28 cellular contexts compared by ENCODE assay signal in the genomic region with DNA sequence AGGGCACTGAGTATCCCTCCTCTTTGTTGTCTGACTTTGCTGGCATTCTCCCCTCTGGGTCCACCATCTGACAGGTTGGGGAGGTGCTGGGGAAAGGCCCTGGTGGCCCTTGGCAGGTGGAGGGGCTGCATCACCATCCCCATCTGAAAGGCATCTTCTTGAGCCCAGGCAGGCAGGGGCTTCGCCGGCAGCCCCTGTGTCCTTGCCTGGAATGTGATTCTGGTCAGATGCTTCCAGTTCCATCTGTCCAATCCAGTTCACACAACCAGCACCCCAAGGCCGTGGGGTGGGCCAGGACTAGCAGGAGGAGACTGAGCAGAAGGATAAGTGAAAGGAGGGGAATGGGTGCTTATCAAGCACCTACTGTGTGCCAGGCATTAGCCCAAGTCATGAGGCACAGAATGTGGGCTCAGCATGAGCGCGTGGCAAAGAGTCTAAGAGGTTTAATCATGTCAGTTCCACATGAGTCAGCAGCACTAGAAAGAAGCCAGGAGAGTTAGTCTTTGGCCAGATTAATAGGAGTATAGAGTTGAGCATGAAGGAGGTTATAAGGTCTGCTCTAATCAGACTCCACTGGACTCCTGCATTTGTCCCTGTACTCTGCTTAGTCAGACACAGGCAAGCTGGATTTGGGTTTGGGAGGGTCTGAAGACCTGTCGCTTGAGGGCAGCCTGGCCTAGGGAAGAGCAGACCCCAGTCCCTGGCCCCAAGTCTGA.
"Had no signal": no experiment of that assay in that cellular context is flagged by ENCODE, and none has a peak within 500 bp of the region (broad histone marks: within the 10 kb centered on the region; RNA-seq: fewer than 3 reads in every experiment).

No MANE protein-coding gene starts in this region.

- H3K9me3 Mint-ChIP-seq: activated CD4-positive, alpha-beta T cell treated with anti-CD3 and anti-CD28 coated beads, Interleukin-2, amount 10 ng/mL, durations not matched to agents 24 days and 14 days; activated CD8-positive, alpha-beta T cell treated with anti-CD3 and anti-CD28 coated beads for 36 hours; activated naive CD8-positive, alpha-beta T cell treated with anti-CD3 and anti-CD28 coated beads for 36 hours; activated T-cell treated with anti-CD3 and anti-CD28 coated beads, Interleukin-2, amount 50 U/mL, for 4 hours; activated T-helper 1 cell treated with anti-CD3 and anti-CD28 coated beads, Interleukin-12 subunit alpha, Interleukin-12 subunit beta, Interleukin-2, Interleukin-4 antibody, amounts not matched to agents 30 ng/mL and 10 ng/mL and 1 ng/mL, durations not matched to agents 14 hours and 24 hours and 36 hours; central memory CD8-positive, alpha-beta T cell; T-helper 1 cell treated with Interleukin-12 subunit alpha and Interleukin-12 subunit beta and Interleukin-4 antibody, amounts not matched to agents 30 μg/mL and 1 μg/mL, for 36 hours; T-helper 2 cell treated with Interferon-gamma antibody and Interleukin-4, amounts not matched to agents 5 μg/mL and 100 μg/mL, for 36 hours had no signal

- H3K9me3 ChIP-seq: ascending aorta had no signal

- H3K4me3 Mint-ChIP-seq: activated CD4-positive, alpha-beta T cell treated with anti-CD3 and anti-CD28 coated beads, Interleukin-2, amount 10 ng/mL, durations not matched to agents 24 days and 14 days; activated CD8-positive, alpha-beta T cell treated with anti-CD3 and anti-CD28 coated beads for 36 hours; activated naive CD8-positive, alpha-beta T cell treated with anti-CD3 and anti-CD28 coated beads for 36 hours; activated T-cell treated with anti-CD3 and anti-CD28 coated beads, Interleukin-2, amount 50 U/mL, for 4 hours; activated T-helper 1 cell treated with anti-CD3 and anti-CD28 coated beads, Interleukin-12 subunit alpha, Interleukin-12 subunit beta, Interleukin-2, Interleukin-4 antibody, amounts not matched to agents 30 ng/mL and 10 ng/mL and 1 ng/mL, durations not matched to agents 14 hours and 24 hours and 36 hours; central memory CD8-positive, alpha-beta T cell; T-helper 1 cell treated with Interleukin-12 subunit alpha and Interleukin-12 subunit beta and Interleukin-4 antibody, amounts not matched to agents 30 μg/mL and 1 μg/mL, for 36 hours; T-helper 2 cell treated with Interferon-gamma antibody and Interleukin-4, amounts not matched to agents 5 μg/mL and 100 μg/mL, for 36 hours had no signal

- ATAC-seq: activated CD8-positive, alpha-beta T cell treated with anti-CD3 and anti-CD28 coated beads for 36 hours; activated T-cell treated with anti-CD3 and anti-CD28 coated beads, Interleukin-2, amount 50 U/mL, for 4 hours had no signal

- FAIRE-seq: RCC 7860, TTC549 had no signal

- H3K4me1 Mint-ChIP-seq: activated CD4-positive, alpha-beta T cell treated with anti-CD3 and anti-CD28 coated beads, Interleukin-2, amount 10 ng/mL, durations not matched to agents 24 days and 14 days; activated naive CD8-positive, alpha-beta T cell treated with anti-CD3 and anti-CD28 coated beads for 36 hours; central memory CD8-positive, alpha-beta T cell had no signal

- H3K4me2 ChIP-seq: PC-9 had no signal

- DNase-seq: activated CD4-positive, alpha-beta T cell treated with anti-CD3 and anti-CD28 coated beads, Interleukin-2, amount 10 ng/mL, durations not matched to agents 24 days and 14 days; activated CD4-positive, alpha-beta T cell treated with anti-CD3 and anti-CD28 coated beads, Interleukin-2, amount 50 U/mL, for 4 hours; activated CD8-positive, alpha-beta T cell treated with anti-CD3 and anti-CD28 coated beads for 36 hours; activated effector memory CD4-positive, alpha-beta T cell treated with Interleukin-2 at 50 U/mL for 16 hours; activated naive CD4-positive, alpha-beta T cell; activated naive CD4-positive, alpha-beta T cell treated with anti-CD3 and anti-CD28 coated beads, Interleukin-2, amount 50 U/mL, for 16 hours; activated naive CD8-positive, alpha-beta T cell treated with anti-CD3 and anti-CD28 coated beads for 36 hours; activated T-cell treated with anti-CD3 and anti-CD28 coated beads for 4 hours; activated T-cell treated with anti-CD3 and anti-CD28 coated beads, Interleukin-2, amount 50 U/mL, for 4 hours; amygdala; NCI-H1092; NCI-H1436 treated with DMSO at 0.1 percent for 48 hours; NCI-H1694 treated with DMSO at 0.1 percent for 48 hours; NCI-H2029; NCI-H345; NCI-H524 treated with DMSO at 0.1 percent for 48 hours; NK-92 treated with Interleukin-12 subunit alpha and Interleukin-12 subunit beta, amount 100 ng/mL, for 24 hours; PC-9; Right ventricle myocardium superior had no signal

- H3K36me3 Mint-ChIP-seq: activated naive CD8-positive, alpha-beta T cell treated with anti-CD3 and anti-CD28 coated beads for 36 hours had no signal

- H2AFZ ChIP-seq: PC-9 had no signal

- H3K36me3 ChIP-seq: ascending aorta, cardiac muscle cell had no signal

- H3K27me3 ChIP-seq: ascending aorta had no signal

- H3K4me3 ChIP-seq: ascending aorta, cardiac muscle cell, K562, PC-9 had no signal

- H3K27me3 Mint-ChIP-seq: activated CD4-positive, alpha-beta T cell treated with anti-CD3 and anti-CD28 coated beads, Interleukin-2, amount 10 ng/mL, durations not matched to agents 24 days and 14 days; activated CD8-positive, alpha-beta T cell treated with anti-CD3 and anti-CD28 coated beads for 36 hours had no signal

- H3K4me1 ChIP-seq: ascending aorta had no signal

- H3K27ac Mint-ChIP-seq: activated CD4-positive, alpha-beta T cell treated with anti-CD3 and anti-CD28 coated beads, Interleukin-2, amount 10 ng/mL, durations not matched to agents 24 days and 14 days; activated CD8-positive, alpha-beta T cell treated with anti-CD3 and anti-CD28 coated beads for 36 hours; activated naive CD8-positive, alpha-beta T cell treated with anti-CD3 and anti-CD28 coated beads for 36 hours; activated T-helper 1 cell treated with anti-CD3 and anti-CD28 coated beads, Interleukin-12 subunit alpha, Interleukin-12 subunit beta, Interleukin-2, Interleukin-4 antibody, amounts not matched to agents 30 ng/mL and 10 ng/mL and 1 ng/mL, durations not matched to agents 14 hours and 24 hours and 36 hours; T-helper 1 cell treated with Interleukin-12 subunit alpha and Interleukin-12 subunit beta and Interleukin-4 antibody, amounts not matched to agents 30 μg/mL and 1 μg/mL, for 36 hours; T-helper 2 cell treated with Interferon-gamma antibody and Interleukin-4, amounts not matched to agents 5 μg/mL and 100 μg/mL, for 36 hours had no signal

- H3K27ac ChIP-seq: ascending aorta, cardiac muscle cell, PC-9 had no signal
